In genomic region chr18:45566025-45566740, GRCh38 we compare ENCODE assay signal across 15 cellular contexts. TPM values are rescaled to one million over a fixed set of nuclear protein-coding genes. Genes with fewer than 3 reads are reported as not detected.
A peak's percentile ranks its signal among the peaks of the same experiment; 100 is the strongest.
DNase-seq lines count a peak whose midpoint lies in the region; ATAC-seq, FAIRE-seq and TF ChIP-seq lines count a peak whose summit lies in the region.
"Had no signal": no experiment of that assay in that cellular context is flagged by ENCODE, and none has a peak within 500 bp of the region (broad histone marks: within the 10 kb centered on the region; RNA-seq: fewer than 3 reads in every experiment).

No MANE protein-coding gene starts in this region.

- H3K27me3 Mint-ChIP-seq in astrocyte (ENCODE audit: low read depth, unreplicated experiment) = peaks cover 3% of the 10 kb centered on the region

- no peak overlapping the region for H3K27ac Mint-ChIP-seq in astrocyte (ENCODE audit: unreplicated experiment)
- H3K27ac Mint-ChIP-seq: CD4-positive, alpha-beta memory T cell; stimulated activated naive CD8-positive, alpha-beta T cell treated with anti-CD3 and anti-CD28 coated beads, Interleukin-15, Interleukin-2, amounts not matched to agents 100 ng/mL and 50 ng/mL, for 24 hours had no signal

- H3K9ac ChIP-seq in astrocyte (ENCODE audit: low read length) = peak overlapping the region; percentile 28

- peaks cover 19% of the 10 kb centered on the region for H3K4me1 Mint-ChIP-seq in astrocyte (ENCODE audit: low read depth, unreplicated experiment)
- H3K4me1 Mint-ChIP-seq: CD4-positive, alpha-beta memory T cell had no signal

- no peaks in the 10 kb centered on the region for H3K36me3 Mint-ChIP-seq in astrocyte (ENCODE audit: low read depth, unreplicated experiment)
- H3K36me3 Mint-ChIP-seq: CD4-positive, alpha-beta memory T cell had no signal

- H3K36me3 ChIP-seq in astrocyte (ENCODE audit: insufficient read depth, low read length) = no peaks in the 10 kb centered on the region
- H3K36me3 ChIP-seq in prostate gland = no peaks in the 10 kb centered on the region

- H3K4me3 ChIP-seq in astrocyte (ENCODE audit: insufficient read depth, low read depth, low read length) (no peak overlapping the region), prostate gland (no peak overlapping the region)

- peak overlapping the region; percentile 1 for H3K4me3 Mint-ChIP-seq in astrocyte (ENCODE audit: unreplicated experiment)
- H3K4me3 Mint-ChIP-seq: CD4-positive, alpha-beta memory T cell; stimulated activated naive CD8-positive, alpha-beta T cell treated with anti-CD3 and anti-CD28 coated beads, Interleukin-15, Interleukin-2, amounts not matched to agents 100 ng/mL and 50 ng/mL, for 24 hours had no signal

- peaks cover 12% of the 10 kb centered on the region for H3K4me1 ChIP-seq in astrocyte (ENCODE audit: insufficient read depth, low read length)
- H3K4me1 ChIP-seq in prostate gland (replicated peaks) = no peaks in the 10 kb centered on the region

- intact Hi-C loops in Right ventricle myocardium superior (cut with DNase I) = no loop called here
- intact Hi-C loops in prostate gland (cut with DNase I) = no loop called here

- ATAC-seq in Right ventricle myocardium superior (ENCODE audit: poor library complexity) = peak; percentile 72
- no peak for ATAC-seq in GM19023 (IDR thresholded peaks at IDR 0.05; ENCODE audit: unreplicated experiment)
- ATAC-seq: PC-3 had no signal

- H3K9me3 ChIP-seq in astrocyte (ENCODE audit: insufficient read depth, low read depth, low read length) (no peaks in the 10 kb centered on the region), prostate gland (no peaks in the 10 kb centered on the region)

- TF ChIP-seq CTCF in astrocyte (IDR thresholded peaks at IDR 0.05; ENCODE audit: insufficient read depth, low read depth, low read length) (no peak), prostate gland (IDR thresholded peaks at IDR 0.05) (no peak)

- H3K27me3 ChIP-seq in astrocyte (ENCODE audit: insufficient read depth, low read length) (no peaks in the 10 kb centered on the region), prostate gland (replicated peaks; ENCODE audit: insufficient read depth) (no peaks in the 10 kb centered on the region)

- H3K9me3 Mint-ChIP-seq in astrocyte (ENCODE audit: unreplicated experiment) = no peaks in the 10 kb centered on the region
- H3K9me3 Mint-ChIP-seq: stimulated activated naive CD8-positive, alpha-beta T cell treated with anti-CD3 and anti-CD28 coated beads, Interleukin-15, Interleukin-2, amounts not matched to agents 100 ng/mL and 50 ng/mL, for 24 hours had no signal

- WGBS in prostate gland = 48% methylated on average over 7 of the region's 7 CpGs

- no peaks in the 10 kb centered on the region for H3K79me2 ChIP-seq in astrocyte (ENCODE audit: insufficient read depth, low read length)

- peak overlapping the region; percentile 68 for H3K4me2 ChIP-seq in astrocyte (ENCODE audit: low read length)

- peak; percentile 93 for DNase-seq in EH (ENCODE audit: low read depth)
- peak; percentile 97 for DNase-seq in astrocyte (ENCODE audit: low read depth)
- DNase-seq in Right ventricle myocardium superior = peak; percentile 65
- no peak for DNase-seq in prostate gland (ENCODE audit: low spot score)
- no peak for DNase-seq in activated gamma-delta T cell (lab: John Stamatoyannopoulos, UW)
- DNase-seq in NCI-H1048 (lab: John Stamatoyannopoulos, UW) = no peak
- DNase-seq in Kasumi-1 (lab: John Stamatoyannopoulos, UW) = no peak
- DNase-seq: activated effector memory CD4-positive, alpha-beta T cell treated with Interleukin-2 at 50 U/mL for 16 hours; CD4-positive, alpha-beta memory T cell; PC-3 had no signal

- H4K20me1 ChIP-seq in astrocyte (ENCODE audit: insufficient read depth, low read length) = no peaks in the 10 kb centered on the region

- no peak for TF ChIP-seq POLR2A in prostate gland (IDR thresholded peaks at IDR 0.05)

- peak; percentile 91 for FAIRE-seq in astrocyte (lab: Jason Lieb, UNC)
- FAIRE-seq: endometrium had no signal

- H3K27ac ChIP-seq in astrocyte (ENCODE audit: low read depth, low read length) = no peak overlapping the region
- peak overlapping the region; percentile 23 to 33 for H3K27ac ChIP-seq in prostate gland
- H3K27ac ChIP-seq: VCaP had no signal

- no peak overlapping the region for H2AFZ ChIP-seq in astrocyte (ENCODE audit: low read depth, low read length)

RNA-seq across cellular contexts. Expression of gene SLC14A2, which starts 49.1 kb away (rescaled TPM):
- total RNA-seq in astrocyte (not detected in 2 replicates), Right ventricle myocardium superior (not detected), prostate gland (1 to 10 TPM in 1 of 2 donors, under 1 TPM in 1; 0.05 to 1.7 TPM)
- total RNA-seq: liver, PC-3 had no signal

Comparison
In these comparisons a context has a peak if more than half of its experiments do, and no peak if none do; other contexts are left out.
1. DNase-seq: peak in EH (single experiment), astrocyte (single experiment) and Right ventricle myocardium superior (single experiment); none in prostate gland (single experiment), activated gamma-delta T cell (single experiment), NCI-H1048 (single experiment) and Kasumi-1 (0 of 2).